Comparison of ENCODE assay signal across 18 cellular contexts in the genomic region with DNA sequence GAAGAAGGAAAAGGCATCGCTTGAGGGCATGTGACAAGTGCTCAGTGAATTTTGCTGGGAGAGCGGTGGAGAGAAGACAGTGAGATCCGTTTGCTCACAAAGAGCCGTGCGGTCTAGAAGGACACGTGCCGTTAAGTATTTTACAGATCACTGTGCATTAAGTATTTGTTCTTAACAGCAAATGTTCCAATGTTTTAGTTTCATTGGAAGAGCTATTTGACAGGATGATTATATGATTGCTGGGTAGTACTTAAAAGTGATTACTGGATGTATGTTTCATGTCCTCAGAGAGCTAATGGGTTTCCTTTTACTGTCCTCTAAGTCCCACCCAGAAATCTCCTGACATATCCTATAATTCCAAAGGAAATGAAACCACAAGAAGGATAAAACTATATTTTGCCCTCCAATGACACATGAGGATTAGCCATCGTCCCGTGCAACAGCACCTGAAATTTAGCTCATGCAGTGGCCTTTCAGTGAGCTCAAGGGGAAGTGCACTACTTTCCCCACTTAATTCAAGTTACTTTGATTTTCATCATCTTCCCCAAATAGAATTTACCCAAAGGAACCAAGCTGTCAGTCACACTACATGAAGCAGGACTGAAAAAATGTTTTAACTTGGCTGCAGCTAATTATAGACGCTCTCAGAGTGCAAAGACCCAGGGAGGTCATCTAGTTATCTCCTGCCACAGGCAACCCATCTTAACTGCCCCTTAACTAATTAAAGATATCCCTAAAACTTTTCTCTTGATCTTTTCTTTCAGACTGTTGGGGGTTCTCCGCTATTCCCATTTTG.
DNase-seq lines count a peak whose midpoint lies in the region; FAIRE-seq and TF ChIP-seq lines count a peak whose summit lies in the region.
"Had no signal": no experiment of that assay in that cellular context is flagged by ENCODE, and none has a peak within 500 bp of the region (broad histone marks: within the 10 kb centered on the region; RNA-seq: fewer than 3 reads in every experiment).

No MANE protein-coding gene starts in this region.

- TF ChIP-seq CTCF in chondrocyte (IDR thresholded peaks at IDR 0.05) (no peak), neural cell (IDR thresholded peaks at IDR 0.05; ENCODE audit: poor library complexity, severe bottlenecking) (no peak)

- no peaks in the 10 kb centered on the region for H3K27me3 Mint-ChIP-seq in chondrocyte (ENCODE audit: low read depth)

- peaks cover 4% of the 10 kb centered on the region for H3K4me1 ChIP-seq in Karpas-422 (ENCODE audit: low read length)

- H3K27ac ChIP-seq in Karpas-422 (ENCODE audit: low read length) (no peak overlapping the region), neural cell (ENCODE audit: low read length) (peak overlapping the region; percentile 6)

- H3K27ac Mint-ChIP-seq in chondrocyte (ENCODE audit: unreplicated experiment): peak overlapping the region; percentile 79
- H3K27ac Mint-ChIP-seq: T-helper 1 cell treated with Interleukin-12 subunit alpha and Interleukin-12 subunit beta and Interleukin-4 antibody, amounts not matched to agents 30 μg/mL and 1 μg/mL, for 36 hours had no signal

- no peak overlapping the region for H2AFZ ChIP-seq in Karpas-422 (ENCODE audit: low read length)
- H2AFZ ChIP-seq in neural cell (ENCODE audit: low read depth, low read length): no peak overlapping the region

- H3K9ac ChIP-seq in Karpas-422 (ENCODE audit: low read length) (no peak overlapping the region), neural cell (ENCODE audit: low read length) (no peak overlapping the region)

- H3K79me2 ChIP-seq in Karpas-422 (ENCODE audit: low read length) (no peaks in the 10 kb centered on the region), neural cell (replicated peaks; ENCODE audit: insufficient read depth, low read length) (no peaks in the 10 kb centered on the region)

- H3F3A ChIP-seq in neural cell (ENCODE audit: insufficient read depth, low read length, poor library complexity, severe bottlenecking): no peaks in the 10 kb centered on the region

- H3K27me3 ChIP-seq in Karpas-422 (ENCODE audit: low read length) (no peaks in the 10 kb centered on the region), neural cell (ENCODE audit: insufficient read depth, low read depth, low read length) (no peaks in the 10 kb centered on the region)

- H3K9me2 ChIP-seq in Karpas-422 (replicated peaks; ENCODE audit: insufficient read depth, low read length): no peaks in the 10 kb centered on the region
- no peaks in the 10 kb centered on the region for H3K9me2 ChIP-seq in neural cell (ENCODE audit: insufficient read depth, low read length)

- no peak overlapping the region for H3K4me3 Mint-ChIP-seq in chondrocyte (ENCODE audit: unreplicated experiment)
- H3K4me3 Mint-ChIP-seq: T-helper 1 cell treated with Interleukin-12 subunit alpha and Interleukin-12 subunit beta and Interleukin-4 antibody, amounts not matched to agents 30 μg/mL and 1 μg/mL, for 36 hours had no signal

- H4K20me1 ChIP-seq in Karpas-422 (ENCODE audit: insufficient read depth, low read depth, low read length) (no peaks in the 10 kb centered on the region), neural cell (ENCODE audit: insufficient read depth) (no peaks in the 10 kb centered on the region)

- DNase-seq in NCI-H748 (lab: John Stamatoyannopoulos, UW; ENCODE audit: unreplicated experiment): peak; percentile 23
- DNase-seq in NCI-H748 treated with DMSO at 0.1 percent for 48 hours (lab: John Stamatoyannopoulos, UW): no peak
- DNase-seq in Karpas-422: peak; percentile 58
- no peak for DNase-seq in chondrocyte (ENCODE audit: low spot score)
- DNase-seq in head of caudate nucleus: no peak
- DNase-seq in GM12891 (ENCODE audit: insufficient read length, low spot score): no peak
- no peak for DNase-seq in hippocampal formation (lab: John Stamatoyannopoulos, UW)
- DNase-seq: 8988T, GDM1, KBM-7, NCI-H1048, NCI-H1694 treated with DMSO at 0.1 percent for 48 hours, NCI-H2107, NCI-H526 treated with DMSO at 0.1 percent for 48 hours had no signal

- H3K4me2 ChIP-seq in Karpas-422 (ENCODE audit: low read depth, low read length, poor library complexity, severe bottlenecking) (no peak overlapping the region), neural cell (ENCODE audit: low read length) (peak overlapping the region; percentile 37)

- H3K9me3 Mint-ChIP-seq in chondrocyte (ENCODE audit: low read depth): no peaks in the 10 kb centered on the region
- H3K9me3 Mint-ChIP-seq: T-helper 1 cell treated with Interleukin-12 subunit alpha and Interleukin-12 subunit beta and Interleukin-4 antibody, amounts not matched to agents 30 μg/mL and 1 μg/mL, for 36 hours had no signal

- FAIRE-seq in GM12891 (lab: Jason Lieb, UNC): no peak
- FAIRE-seq: GM12892, H54 had no signal

- peaks cover 49% of the 10 kb centered on the region for H3K4me1 Mint-ChIP-seq in chondrocyte (ENCODE audit: low read depth)

- peak; percentile 43 for TF ChIP-seq RAD21 in neural cell (conservative IDR thresholded peaks at IDR 0.05)

- H3K4me3 ChIP-seq in Karpas-422 (ENCODE audit: low read length) (no peak overlapping the region), neural cell (ENCODE audit: low read length) (peak overlapping the region; percentile 48)

- H3K9me3 ChIP-seq in Karpas-422 (ENCODE audit: low read length) (no peaks in the 10 kb centered on the region), neural cell (ENCODE audit: low read length) (no peaks in the 10 kb centered on the region)

- TF ChIP-seq POLR2A in GM12891 (IDR thresholded peaks at IDR 0.05; ENCODE audit: low read depth, low read length): no peak

- intact Hi-C loops in head of caudate nucleus (cut with DNase I): no loop called here

- no peaks in the 10 kb centered on the region for H3K36me3 ChIP-seq in Karpas-422 (ENCODE audit: insufficient read depth, low read length)
- H3K36me3 ChIP-seq in neural cell (ENCODE audit: insufficient read depth, low read length): no peaks in the 10 kb centered on the region

- peak; percentile 81 for TF ChIP-seq EP300 in neural cell (conservative IDR thresholded peaks at IDR 0.05; ENCODE audit: poor library complexity, severe bottlenecking)

- no peaks in the 10 kb centered on the region for H3K36me3 Mint-ChIP-seq in chondrocyte (ENCODE audit: low read depth)

TF ChIP-seq in neural cell, 6 proteins besides CTCF, POLR2A, EP300 and RAD21 (continues in another document):
- TF ChIP-seq SMC3 (conservative IDR thresholded peaks at IDR 0.05; ENCODE audit: poor library complexity) (peak; percentile 26), POLR2AphosphoS5 (IDR thresholded peaks at IDR 0.05) (peak; percentile 92), MXI1 (conservative IDR thresholded peaks at IDR 0.05; ENCODE audit: poor library complexity, severe bottlenecking) (peak; percentile 35), EZH2 (IDR thresholded peaks at IDR 0.05; ENCODE audit: borderline replicate concordance, insufficient read depth, low read length, poor library complexity, severe bottlenecking) (no peak)

TF ChIP-seq in GM12891, 5 proteins besides CTCF, POLR2A, EP300 and RAD21:
- TF ChIP-seq POLR2AphosphoS5 (IDR thresholded peaks at IDR 0.05; ENCODE audit: low read depth, low read length) (no peak), PAX5 (IDR thresholded peaks at IDR 0.05; ENCODE audit: insufficient read depth, low read length, severe bottlenecking) (no peak), SPI1 (IDR thresholded peaks at IDR 0.05; ENCODE audit: low read depth, low read length) (no peak), POU2F2 (IDR thresholded peaks at IDR 0.05; ENCODE audit: low read depth, low read length) (no peak), TAF1 (IDR thresholded peaks at IDR 0.05; ENCODE audit: low read depth, low read length) (no peak)
TF ChIP-seq in GM12891: peak in this region for 0.

Comparison
In these comparisons a context has a peak if more than half of its experiments do, and no peak if none do; other contexts are left out.
1. DNase-seq: peak in NCI-H748 (single experiment) and Karpas-422 (single experiment); none in NCI-H748 treated with DMSO at 0.1 percent for 48 hours (single experiment), chondrocyte (single experiment), head of caudate nucleus (0 of 42), GM12891 (single experiment) and hippocampal formation (0 of 2).